In genomic region chr6:31399589-31400466, GRCh38 we compare ENCODE assay signal across 8 cellular contexts. TPM values are rescaled to one million over a fixed set of nuclear protein-coding genes. Genes with fewer than 3 reads are reported as not detected.
DNase-seq lines count a peak whose midpoint lies in the region; ATAC-seq and TF ChIP-seq lines count a peak whose summit lies in the region.

No MANE protein-coding gene starts in this region.

- H3K9me3 Mint-ChIP-seq in natural killer cell treated with Interleukin-12 subunit alpha and Interleukin-12 subunit beta and Interleukin-15 and Interleukin-18, amount 100 ng/mL, for 72 hours = no peaks in the 10 kb centered on the region

- TF ChIP-seq CTCF in foreskin keratinocyte (conservative IDR thresholded peaks at IDR 0.05) = peak; percentile 90

- DNase-seq in DMS53 treated with DMSO at 0.1 percent for 48 hours (lab: John Stamatoyannopoulos, UW; ENCODE audit: unreplicated experiment) (peak; percentile 92), RPMI7951 (ENCODE audit: low read depth) (peak; percentile 90), foreskin keratinocyte (peak; percentile 77 to 90)
- DNase-seq in activated naive CD4-positive, alpha-beta T cell treated with Interleukin-2 at 50 U/mL for 16 hours = peak; percentile 70
- DNase-seq in natural killer cell treated with Interleukin-12 subunit alpha and Interleukin-12 subunit beta and Interleukin-15 and Interleukin-18, amount 100 ng/mL, for 72 hours (ENCODE audit: low spot score) = peak; percentile 83

- peaks cover 21% of the 10 kb centered on the region for H3K4me1 ChIP-seq in foreskin keratinocyte
- peaks cover 35% of the 10 kb centered on the region for H3K4me1 ChIP-seq in stomach smooth muscle (ENCODE audit: control insufficient read depth, insufficient read depth, low read length)

- H3K27ac Mint-ChIP-seq in natural killer cell treated with Interleukin-12 subunit alpha and Interleukin-12 subunit beta and Interleukin-15 and Interleukin-18, amount 100 ng/mL, for 72 hours = peak overlapping the region; percentile 43 to 91

- H3K9me3 ChIP-seq in stomach smooth muscle (ENCODE audit: control insufficient read depth in 2 of 2, low read length in 2 of 2) = no peaks in the 10 kb centered on the region

- peak overlapping the region; percentile 94 for H3K4me3 Mint-ChIP-seq in natural killer cell treated with Interleukin-12 subunit alpha and Interleukin-12 subunit beta and Interleukin-15 and Interleukin-18, amount 100 ng/mL, for 72 hours

- H3K36me3 Mint-ChIP-seq in natural killer cell treated with Interleukin-12 subunit alpha and Interleukin-12 subunit beta and Interleukin-15 and Interleukin-18, amount 100 ng/mL, for 72 hours = no peaks in the 10 kb centered on the region

- H3K27ac ChIP-seq in foreskin keratinocyte (peak overlapping the region; percentile 97), stomach smooth muscle (ENCODE audit: low read length) (peak overlapping the region; percentile 92)

- ATAC-seq in HG03045 (IDR thresholded peaks at IDR 0.05; ENCODE audit: unreplicated experiment) = peak; percentile 33
- ATAC-seq in foreskin keratinocyte = peak; percentile 62
- ATAC-seq in natural killer cell treated with Interleukin-12 subunit alpha and Interleukin-12 subunit beta and Interleukin-15 and Interleukin-18, amount 100 ng/mL, for 72 hours = peak; percentile 52 to 66
- no peak for ATAC-seq in HG03460 (IDR thresholded peaks at IDR 0.05; ENCODE audit: unreplicated experiment)

- peak overlapping the region; percentile 86 to 92 for H3K4me3 ChIP-seq in stomach smooth muscle (ENCODE audit: low read length in 2 of 2)

- peak overlapping the region; percentile 92 to 94 for H3K9ac ChIP-seq in stomach smooth muscle (ENCODE audit: low read length in 2 of 2)

- peaks cover 39 to 54% of the 10 kb centered on the region in 2 donors for H3K4me1 Mint-ChIP-seq in natural killer cell treated with Interleukin-12 subunit alpha and Interleukin-12 subunit beta and Interleukin-15 and Interleukin-18, amount 100 ng/mL, for 72 hours (ENCODE audit: low read depth in 2 of 2)

- no peaks in the 10 kb centered on the region for H3K36me3 ChIP-seq in stomach smooth muscle (ENCODE audit: control insufficient read depth in 2 of 2, insufficient read depth in 2 of 2, low read length in 2 of 2)

- H3K27me3 ChIP-seq in foreskin keratinocyte (no peaks in the 10 kb centered on the region), stomach smooth muscle (ENCODE audit: control insufficient read depth in 1 of 2, insufficient read depth in 2 of 2, low read length in 2 of 2) (no peaks in the 10 kb centered on the region)

- no peaks in the 10 kb centered on the region for H3K27me3 Mint-ChIP-seq in natural killer cell treated with Interleukin-12 subunit alpha and Interleukin-12 subunit beta and Interleukin-15 and Interleukin-18, amount 100 ng/mL, for 72 hours

RNA-seq across cellular contexts. Expression of gene MICA, which starts 3.6 kb away (rescaled TPM):
- 42.3 and 42.9 TPM in 2 replicates for total RNA-seq in RPMI7951 (2014; rRNA removed; shearing (Covaris generic))
- 28.3 and 55.9 TPM in 2 replicates for total RNA-seq in foreskin keratinocyte
- 30.8 and 63.8 TPM in 2 replicates for polyA plus RNA-seq in foreskin keratinocyte
- total RNA-seq in natural killer cell treated with Interleukin-12 subunit alpha and Interleukin-12 subunit beta and Interleukin-15 and Interleukin-18, amount 100 ng/mL, for 72 hours = 10 to 100 TPM; 14.2 to 16.9 TPM

RNA-seq across cellular contexts. Expression of gene HLA-B, which starts 42.8 kb away (rescaled TPM):
- total RNA-seq in RPMI7951 (2014; rRNA removed; shearing (Covaris generic)) = 1,333 and 1,408 TPM in 2 replicates
- 266 and 383 TPM in 2 replicates for total RNA-seq in foreskin keratinocyte
- 319 and 484 TPM in 2 replicates for polyA plus RNA-seq in foreskin keratinocyte
- total RNA-seq in natural killer cell treated with Interleukin-12 subunit alpha and Interleukin-12 subunit beta and Interleukin-15 and Interleukin-18, amount 100 ng/mL, for 72 hours = 1,000 to 10,000 TPM; 3,852 to 7,384 TPM
